22 cellular contexts compared by ENCODE assay signal in genomic region chr6:56368484-56368883, GRCh38.
A peak's percentile ranks its signal among the peaks of the same experiment; 100 is the strongest.
DNase-seq lines count a peak whose midpoint lies in the region; ATAC-seq, FAIRE-seq and TF ChIP-seq lines count a peak whose summit lies in the region.
"Had no signal": no experiment of that assay in that cellular context is flagged by ENCODE, and none has a peak within 500 bp of the region (broad histone marks: within the 10 kb centered on the region; RNA-seq: fewer than 3 reads in every experiment).

No MANE protein-coding gene starts in this region.

- CTCF ChIA-PET in HepG2 (lab: Yijun Ruan, JAX; ENCODE audit: low intra/inter-chr PET ratio, low total read pairs): no interaction called here

- H3K4me2 ChIP-seq in HepG2 (ENCODE audit: low read depth, low read length): no peak overlapping the region
- H3K4me2 ChIP-seq: hepatocyte had no signal

- TF ChIP-seq CTCF in body of pancreas (IDR thresholded peaks at IDR 0.05) (no peak), HepG2 (CRISPR knock-in tag; IDR thresholded peaks at IDR 0.05) (no peak)

- H3K9ac ChIP-seq in HepG2 (ENCODE audit: insufficient read depth, low read depth, low read length) (no peak overlapping the region), stomach smooth muscle (ENCODE audit: low read length in 2 of 2) (no peak overlapping the region)

- no peaks in the 10 kb centered on the region for H3K9me3 ChIP-seq in body of pancreas
- no peaks in the 10 kb centered on the region for H3K9me3 ChIP-seq in HepG2 (ENCODE audit: low read length)
- H3K9me3 ChIP-seq in stomach smooth muscle (ENCODE audit: control insufficient read depth in 2 of 2, low read length in 2 of 2): no peaks in the 10 kb centered on the region
- H3K9me3 ChIP-seq: HAP-1 had no signal

- WGBS in body of pancreas, 2 donors: 24 to 31% methylated on average over 3 of the region's 3 CpGs
- WGBS in HepG2 (ENCODE audit: low lambda C conversion rate): 51% methylated on average over 3 of the region's 3 CpGs

- no peaks in the 10 kb centered on the region for H3K4me1 Mint-ChIP-seq in activated T-helper 1 cell treated with anti-CD3 and anti-CD28 coated beads, Interleukin-12 subunit alpha, Interleukin-12 subunit beta, Interleukin-2, Interleukin-4 antibody, amounts not matched to agents 30 ng/mL and 10 ng/mL and 1 ng/mL, durations not matched to agents 14 hours and 24 hours and 36 hours (ENCODE audit: low read depth)
- H3K4me1 Mint-ChIP-seq: activated naive CD4-positive, alpha-beta T cell treated with anti-CD3 and anti-CD28 coated beads, Interleukin-2, amount 10 ng/mL, durations not matched to agents 7 days and 5 days; immature natural killer cell had no signal

- H3K36me3 Mint-ChIP-seq in activated T-helper 1 cell treated with anti-CD3 and anti-CD28 coated beads, Interleukin-12 subunit alpha, Interleukin-12 subunit beta, Interleukin-2, Interleukin-4 antibody, amounts not matched to agents 30 ng/mL and 10 ng/mL and 1 ng/mL, durations not matched to agents 14 hours and 24 hours and 36 hours (ENCODE audit: low read depth): no peaks in the 10 kb centered on the region
- H3K36me3 Mint-ChIP-seq: activated naive CD4-positive, alpha-beta T cell treated with anti-CD3 and anti-CD28 coated beads, Interleukin-2, amount 10 ng/mL, durations not matched to agents 7 days and 5 days; IgD-negative memory B cell; immature natural killer cell had no signal

- peak; percentile 15 for ATAC-seq in body of pancreas
- no peak for ATAC-seq in HepG2
- ATAC-seq: T-helper 17 cell had no signal

- H3K27me3 ChIP-seq in body of pancreas: no peaks in the 10 kb centered on the region
- H3K27me3 ChIP-seq in HepG2 (ENCODE audit: control insufficient read depth in 1 of 2, insufficient read depth in 2 of 2, low read length in 2 of 2): no peaks in the 10 kb centered on the region
- no peaks in the 10 kb centered on the region for H3K27me3 ChIP-seq in stomach smooth muscle (ENCODE audit: control insufficient read depth in 1 of 2, insufficient read depth in 2 of 2, low read length in 2 of 2)
- H3K27me3 ChIP-seq: hepatocyte had no signal

- TF ChIP-seq POLR2A in body of pancreas (IDR thresholded peaks at IDR 0.05): no peak
- TF ChIP-seq POLR2A in HepG2 (IDR thresholded peaks at IDR 0.05; ENCODE audit: insufficient read depth in 1 of 2, low read depth in 2 of 2, low read length in 2 of 2): no peak

- DNase-seq in EL (peak; percentile 42), body of pancreas (no peak), HepG2 (ENCODE audit: low spot score) (peak; percentile 34), G401 (ENCODE audit: low spot score) (no peak)
- no peak for DNase-seq in activated naive CD4-positive, alpha-beta T cell treated with anti-CD3 and anti-CD28 coated beads, Interleukin-2, amount 50 U/mL, for 16 hours
- DNase-seq in activated T-helper 1 cell treated with anti-CD3 and anti-CD28 coated beads, Interleukin-12 subunit alpha, Interleukin-12 subunit beta, Interleukin-2, Interleukin-4 antibody, amounts not matched to agents 30 ng/mL and 10 ng/mL and 1 ng/mL, durations not matched to agents 14 hours and 24 hours and 36 hours (ENCODE audit: low spot score): no peak
- DNase-seq: activated naive CD4-positive, alpha-beta T cell treated with anti-CD3 and anti-CD28 coated beads, Interleukin-2, amount 10 ng/mL, durations not matched to agents 7 days and 5 days; activated T-cell treated with anti-CD3 and anti-CD28 coated beads, Interleukin-2, amount 50 U/mL, for 1 hour; amygdala; C1 segment of cervical spinal cord; immature natural killer cell; NCI-H1092 treated with DMSO at 0.1 percent for 48 hours; NCI-H2029 treated with DMSO at 0.1 percent for 48 hours; NCI-H2227 treated with DMSO at 0.1 percent for 48 hours; NCI-H69; T-helper 17 cell had no signal

- H2AFZ ChIP-seq in HepG2 (ENCODE audit: low read length): no peak overlapping the region
- H2AFZ ChIP-seq: hepatocyte had no signal

- no peak for TF ChIP-seq RAD21 in HepG2 (CRISPR knock-in tag; IDR thresholded peaks at IDR 0.05)

- H3K27me3 Mint-ChIP-seq in activated T-helper 1 cell treated with anti-CD3 and anti-CD28 coated beads, Interleukin-12 subunit alpha, Interleukin-12 subunit beta, Interleukin-2, Interleukin-4 antibody, amounts not matched to agents 30 ng/mL and 10 ng/mL and 1 ng/mL, durations not matched to agents 14 hours and 24 hours and 36 hours (ENCODE audit: insufficient read depth): peaks cover 8% of the 10 kb centered on the region

- H3K27ac Mint-ChIP-seq in activated T-helper 1 cell treated with anti-CD3 and anti-CD28 coated beads, Interleukin-12 subunit alpha, Interleukin-12 subunit beta, Interleukin-2, Interleukin-4 antibody, amounts not matched to agents 30 ng/mL and 10 ng/mL and 1 ng/mL, durations not matched to agents 14 hours and 24 hours and 36 hours: no peak overlapping the region
- H3K27ac Mint-ChIP-seq: activated naive CD4-positive, alpha-beta T cell treated with anti-CD3 and anti-CD28 coated beads, Interleukin-2, amount 10 ng/mL, durations not matched to agents 7 days and 5 days; IgD-negative memory B cell; immature natural killer cell; T-helper 17 cell had no signal

- in situ Hi-C loops in HepG2 (cut with HindIII; ENCODE audit: extremely low pct_ligation_motif_present, low pct_unique_long_range_greater_than_20kb): loop anchor here (10.0 kb wide), 1 partner anchor 206 kb away; no protein-coding TSS in a partner anchor
- in situ Hi-C loops in G401 (cut with HindIII; ENCODE audit: low sequenced_read_pairs): loop anchor here (25.0 kb wide), 1 partner anchor 219 kb away; no protein-coding TSS in a partner anchor

- POLR2A ChIA-PET in HepG2 (lab: Yijun Ruan, JAX): interaction anchor here (1.0 to 1.2 kb wide), 2 partner anchors 30 to 174 kb away, joined by 4 to 6 read pairs; no protein-coding TSS in a partner anchor

- intact Hi-C loops in body of pancreas (cut with DNase I) (no loop called here), HepG2 (cut with micrococcal nuclease; ENCODE audit: unreplicated experiment) (loop anchor here (10.0 kb wide), 1 partner anchor 376 kb away; no protein-coding TSS in a partner anchor)
- intact Hi-C loops in activated T-helper 1 cell treated with anti-CD3 and anti-CD28 coated beads, Interleukin-12 subunit alpha, Interleukin-12 subunit beta, Interleukin-2, Interleukin-4 antibody, amounts not matched to agents 30 ng/mL and 10 ng/mL and 1 ng/mL, durations not matched to agents 14 hours and 24 hours and 36 hours (cut with micrococcal nuclease): no loop called here

- H3K36me3 ChIP-seq in body of pancreas (replicated peaks in 1 of 2; ENCODE audit: insufficient read depth in 1 of 2, low read depth in 2 of 2) (no peaks in the 10 kb centered on the region), HepG2 (replicated peaks in 1 of 2; ENCODE audit: control insufficient read depth in 1 of 2, insufficient read depth in 2 of 2, low read length in 2 of 2) (no peaks in the 10 kb centered on the region), stomach smooth muscle (ENCODE audit: control insufficient read depth in 2 of 2, insufficient read depth in 2 of 2, low read length in 2 of 2) (no peaks in the 10 kb centered on the region)
- H3K36me3 ChIP-seq: HAP-1 had no signal

- H3K4me3 Mint-ChIP-seq in activated T-helper 1 cell treated with anti-CD3 and anti-CD28 coated beads, Interleukin-12 subunit alpha, Interleukin-12 subunit beta, Interleukin-2, Interleukin-4 antibody, amounts not matched to agents 30 ng/mL and 10 ng/mL and 1 ng/mL, durations not matched to agents 14 hours and 24 hours and 36 hours: no peak overlapping the region
- H3K4me3 Mint-ChIP-seq: activated naive CD4-positive, alpha-beta T cell treated with anti-CD3 and anti-CD28 coated beads, Interleukin-2, amount 10 ng/mL, durations not matched to agents 7 days and 5 days; IgD-negative memory B cell; immature natural killer cell; T-helper 17 cell had no signal

- no peak for FAIRE-seq in HepG2 (lab: Jason Lieb, UNC)
- FAIRE-seq: GM19239 had no signal

- no peaks in the 10 kb centered on the region for H3K9me3 Mint-ChIP-seq in activated T-helper 1 cell treated with anti-CD3 and anti-CD28 coated beads, Interleukin-12 subunit alpha, Interleukin-12 subunit beta, Interleukin-2, Interleukin-4 antibody, amounts not matched to agents 30 ng/mL and 10 ng/mL and 1 ng/mL, durations not matched to agents 14 hours and 24 hours and 36 hours
- H3K9me3 Mint-ChIP-seq: activated naive CD4-positive, alpha-beta T cell treated with anti-CD3 and anti-CD28 coated beads, Interleukin-2, amount 10 ng/mL, durations not matched to agents 7 days and 5 days; IgD-negative memory B cell; immature natural killer cell had no signal

- H4K20me1 ChIP-seq in HepG2 (ENCODE audit: insufficient read depth, low read length): no peaks in the 10 kb centered on the region

- H3K4me1 ChIP-seq in body of pancreas (peaks cover 28% of the 10 kb centered on the region), HepG2 (ENCODE audit: insufficient read depth, low read length) (peaks cover 76% of the 10 kb centered on the region), stomach smooth muscle (ENCODE audit: control insufficient read depth, insufficient read depth, low read length) (peaks cover 35% of the 10 kb centered on the region)

- H3K79me2 ChIP-seq in HepG2 (ENCODE audit: insufficient read depth, low read length): no peaks in the 10 kb centered on the region
- H3K79me2 ChIP-seq: hepatocyte had no signal

- H3K4me3 ChIP-seq in body of pancreas: no peak overlapping the region
- no peak overlapping the region for H3K4me3 ChIP-seq in HepG2 (replicated peaks in 1 of 3; ENCODE audit: insufficient read depth in 1 of 3, low read depth in 2 of 3, low read length in 3 of 3)
- H3K4me3 ChIP-seq in stomach smooth muscle (ENCODE audit: low read length in 2 of 2): no peak overlapping the region
- H3K4me3 ChIP-seq: HAP-1, hepatocyte, SK-N-MC had no signal

- BruUV-seq in HepG2 (replicated peaks; lab: Mats Ljungman, UMichigan): no TSS peak

- H3K27ac ChIP-seq in body of pancreas (peak overlapping the region in 1 of 4 donors; percentile 36), HepG2 (ENCODE audit: extremely low read length, insufficient read depth, low read length) (no peak overlapping the region), stomach smooth muscle (ENCODE audit: low read length) (peak overlapping the region; percentile 0)
- H3K27ac ChIP-seq: hepatocyte, SK-N-MC had no signal

- TF ChIP-seq EP300 in HepG2 (IDR thresholded peaks at IDR 0.05; ENCODE audit: low read depth in 2 of 2, low read length in 2 of 2) (no peak), HepG2 (CRISPR knock-in tag; IDR thresholded peaks at IDR 0.05; ENCODE audit: borderline replicate concordance) (no peak)

TF ChIP-seq in HepG2, 621 proteins besides CTCF, POLR2A, EP300 and RAD21:
- no peak for TF ChIP-seq KDM6A (CRISPR knock-in tag; IDR thresholded peaks at IDR 0.05; ENCODE audit: low read depth)
- no peak for TF ChIP-seq SOX13 (IDR thresholded peaks at IDR 0.05)
- TF ChIP-seq SOX13 (CRISPR knock-in tag; conservative IDR thresholded peaks at IDR 0.05 in 1 of 2, IDR thresholded peaks at IDR 0.05 in 1 of 2): 0 out of 4 replicates have a peak, but pooled peaks of 1 of the 2 experiments have one; percentile 14

Comparison
In these comparisons a context has a peak if more than half of its experiments do, and no peak if none do; other contexts are left out.
1. DNase-seq: peak in EL (single experiment) and HepG2 (single experiment); none in body of pancreas (0 of 4), G401 (single experiment), activated naive CD4-positive, alpha-beta T cell treated with anti-CD3 and anti-CD28 coated beads, Interleukin-2, amount 50 U/mL, for 16 hours (single experiment) and activated T-helper 1 cell treated with anti-CD3 and anti-CD28 coated beads, Interleukin-12 subunit alpha, Interleukin-12 subunit beta, Interleukin-2, Interleukin-4 antibody, amounts not matched to agents 30 ng/mL and 10 ng/mL and 1 ng/mL, durations not matched to agents 14 hours and 24 hours and 36 hours (single experiment).